1 cellular context compared by ENCODE assay signal in genomic region chr19:50649433-50650391, GRCh38.
TF ChIP-seq lines count a peak whose summit lies in the region.

Gene C19orf81, plus strand, starts transcription at chr19:50649445. Its CDS starts 0 bp downstream, at chr19:50649445.

TF ChIP-seq in HEK293, 187 proteins besides CTCF, POLR2A, EP300 and RAD21 (continued from another document and continues in another):
- no peak for TF ChIP-seq ZBTB49 (tag by site-specific recombination; IDR thresholded peaks at IDR 0.05; ENCODE audit: low read depth)
- no peak for TF ChIP-seq ZNF544 (tag by site-specific recombination; IDR thresholded peaks at IDR 0.05)
- no peak for TF ChIP-seq KLF9 (tag by site-specific recombination; IDR thresholded peaks at IDR 0.05; ENCODE audit: low read depth)
- no peak for TF ChIP-seq HIC1 (tag by site-specific recombination; IDR thresholded peaks at IDR 0.05)
- TF ChIP-seq ZSCAN16 (tag by site-specific recombination; IDR thresholded peaks at IDR 0.05) = no peak
- no peak for TF ChIP-seq OVOL3 (tag by site-specific recombination; IDR thresholded peaks at IDR 0.05)
- no peak for TF ChIP-seq ZNF324 (tag by site-specific recombination; IDR thresholded peaks at IDR 0.05)
- TF ChIP-seq ZNF488 (tag by site-specific recombination; IDR thresholded peaks at IDR 0.05) = no peak
- TF ChIP-seq ZNF148 (tag by site-specific recombination; IDR thresholded peaks at IDR 0.05; ENCODE audit: borderline replicate concordance) = peak; percentile 55; the same call in 1 of the 2 replicates
- no peak for TF ChIP-seq GLI2 (tag by site-specific recombination; IDR thresholded peaks at IDR 0.05; ENCODE audit: borderline replicate concordance, low read depth)
- no peak for TF ChIP-seq ZNF280C (tag by site-specific recombination; IDR thresholded peaks at IDR 0.05)
- no peak for TF ChIP-seq ELK4 (IDR thresholded peaks at IDR 0.05; ENCODE audit: borderline replicate concordance, low read depth, low read length)
- TF ChIP-seq ZNF704 (tag by site-specific recombination; IDR thresholded peaks at IDR 0.05) = no peak
- TF ChIP-seq ZNF121 (tag by site-specific recombination; IDR thresholded peaks at IDR 0.05) = no peak
- 0 out of 2 replicates have a peak, but pooled peaks have one; percentile 20 for TF ChIP-seq ZFP69B (tag by site-specific recombination; IDR thresholded peaks at IDR 0.05)
- TF ChIP-seq ZFHX2 (tag by site-specific recombination; conservative IDR thresholded peaks at IDR 0.05) = peak; percentile 64
- no peak for TF ChIP-seq ZBTB26 (tag by site-specific recombination; optimal IDR thresholded peaks at IDR 0.05)
- no peak for TF ChIP-seq KLF10 (tag by site-specific recombination; IDR thresholded peaks at IDR 0.05)
- TF ChIP-seq ZSCAN18 (tag by site-specific recombination; IDR thresholded peaks at IDR 0.05) = 0 out of 2 replicates have a peak, but pooled peaks have one; percentile 62
- TF ChIP-seq ZNF211 (tag by site-specific recombination; IDR thresholded peaks at IDR 0.05; ENCODE audit: low read depth) = peak; percentile 43; the same call in 1 of the 2 replicates
- no peak for TF ChIP-seq REPIN1 (tag by site-specific recombination; IDR thresholded peaks at IDR 0.05; ENCODE audit: low read depth)
- no peak for TF ChIP-seq ZNF223 (tag by site-specific recombination; IDR thresholded peaks at IDR 0.05)
- no peak for TF ChIP-seq HOXD13 (CRISPR knock-in tag; IDR thresholded peaks at IDR 0.05; ENCODE audit: borderline replicate concordance)
- TF ChIP-seq BCL6B (tag by site-specific recombination; IDR thresholded peaks at IDR 0.05) = peak; percentile 100
- no peak for TF ChIP-seq ZNF660 (tag by site-specific recombination; IDR thresholded peaks at IDR 0.05)
- peak; percentile 55; the same call in 1 of the 2 replicates for TF ChIP-seq PRDM10 (tag by site-specific recombination; IDR thresholded peaks at IDR 0.05)
- no peak for TF ChIP-seq PRDM4 (tag by site-specific recombination; IDR thresholded peaks at IDR 0.05)
- no peak for TF ChIP-seq ZNF133 (tag by site-specific recombination; IDR thresholded peaks at IDR 0.05)
- TF ChIP-seq ZNF266 (tag by site-specific recombination; IDR thresholded peaks at IDR 0.05; ENCODE audit: low read depth) = no peak
